ENCODE assay signal across 11 cellular contexts in the genomic region with DNA sequence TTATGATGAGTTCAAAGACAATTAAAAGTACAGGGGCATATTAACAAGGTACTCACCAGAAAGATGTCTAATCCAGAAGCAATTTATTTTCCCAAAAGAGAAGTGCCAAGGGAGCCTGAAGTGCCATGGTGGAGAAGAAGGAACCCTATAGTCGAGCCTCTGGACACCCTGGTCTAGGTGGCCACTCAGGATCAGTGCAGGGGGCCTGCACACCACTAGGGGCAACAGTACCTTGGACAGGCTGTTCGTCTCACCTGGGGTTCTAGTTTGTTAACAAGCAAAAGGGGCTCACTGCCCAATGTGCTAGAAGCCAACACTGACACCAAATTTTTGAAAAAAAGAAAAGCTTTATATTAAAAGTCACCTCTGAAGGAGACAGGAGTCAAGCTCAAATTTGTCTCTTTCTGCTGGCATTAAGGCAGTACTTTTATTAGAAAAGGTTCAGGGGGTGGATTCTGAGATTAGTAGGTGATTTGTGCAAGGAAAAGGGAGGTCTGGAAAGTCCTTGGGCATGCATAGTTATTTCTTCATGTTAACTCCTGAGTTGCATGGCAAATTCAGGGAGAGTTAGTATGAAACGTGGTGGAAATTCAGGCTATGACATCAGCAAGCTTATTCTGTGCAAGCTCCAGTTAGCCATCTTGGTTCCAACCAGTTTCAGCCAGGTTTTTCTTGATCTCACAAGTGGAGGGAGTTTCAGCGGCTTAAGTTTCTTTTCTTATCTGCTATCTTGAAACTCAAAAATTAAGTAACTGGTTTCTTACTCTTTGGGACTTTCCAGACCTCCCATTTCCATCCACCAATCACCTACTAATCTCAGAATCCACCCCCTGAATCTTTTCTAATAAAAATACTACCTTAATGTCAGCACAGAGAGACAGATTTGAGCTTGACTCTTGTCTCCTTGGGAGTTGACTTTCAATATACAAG. TPM values are rescaled to one million over a fixed set of nuclear protein-coding genes. Genes with fewer than 3 reads are reported as not detected.
A peak's percentile ranks its signal among the peaks of the same experiment; 100 is the strongest.
DNase-seq lines count a peak whose midpoint lies in the region; ATAC-seq and TF ChIP-seq lines count a peak whose summit lies in the region.
"Had no signal": no experiment of that assay in that cellular context is flagged by ENCODE, and none has a peak within 500 bp of the region (broad histone marks: within the 10 kb centered on the region; RNA-seq: fewer than 3 reads in every experiment).

No MANE protein-coding gene starts in this region.

- ATAC-seq in GM21423 (IDR thresholded peaks at IDR 0.05; ENCODE audit: unreplicated experiment) (peak; percentile 53), HG03139 (IDR thresholded peaks at IDR 0.05; ENCODE audit: unreplicated experiment) (peak; percentile 41), foreskin keratinocyte (no peak)

- no peak overlapping the region for H3K27ac ChIP-seq in foreskin keratinocyte
- H3K27ac ChIP-seq: epithelial cell of prostate had no signal

- CTCF ChIA-PET in activated naive CD4-positive, alpha-beta T cell treated with anti-CD3 and anti-CD28 coated beads, Interleukin-2, amount 10 ng/mL, durations not matched to agents 7 days and 5 days (lab: Charles Lee): interaction anchor here (0.6 to 1.2 kb wide), 2 partner anchors 146 to 277 kb away, joined by 3 read pairs; no protein-coding TSS in a partner anchor

- no peaks in the 10 kb centered on the region for H3K9me3 Mint-ChIP-seq in activated naive CD4-positive, alpha-beta T cell treated with anti-CD3 and anti-CD28 coated beads, Interleukin-2, amount 10 ng/mL, durations not matched to agents 7 days and 5 days
- H3K9me3 Mint-ChIP-seq: HFFc6 had no signal

- no peaks in the 10 kb centered on the region for H3K4me1 ChIP-seq in foreskin keratinocyte

- TF ChIP-seq CTCF in foreskin keratinocyte (conservative IDR thresholded peaks at IDR 0.05): peak; percentile 11

- peaks cover 4% of the 10 kb centered on the region for H3K27me3 Mint-ChIP-seq in activated naive CD4-positive, alpha-beta T cell treated with anti-CD3 and anti-CD28 coated beads, Interleukin-2, amount 10 ng/mL, durations not matched to agents 7 days and 5 days

- H3K27ac Mint-ChIP-seq in activated naive CD4-positive, alpha-beta T cell treated with anti-CD3 and anti-CD28 coated beads, Interleukin-2, amount 10 ng/mL, durations not matched to agents 7 days and 5 days: no peak overlapping the region
- H3K27ac Mint-ChIP-seq: HFFc6 had no signal

- peaks cover 56% of the 10 kb centered on the region for H3K27me3 ChIP-seq in foreskin keratinocyte

- H3K36me3 Mint-ChIP-seq in activated naive CD4-positive, alpha-beta T cell treated with anti-CD3 and anti-CD28 coated beads, Interleukin-2, amount 10 ng/mL, durations not matched to agents 7 days and 5 days: no peaks in the 10 kb centered on the region

- no peak overlapping the region for H3K4me3 Mint-ChIP-seq in activated naive CD4-positive, alpha-beta T cell treated with anti-CD3 and anti-CD28 coated beads, Interleukin-2, amount 10 ng/mL, durations not matched to agents 7 days and 5 days
- H3K4me3 Mint-ChIP-seq: HFFc6 had no signal

- DNase-seq in NCI-H82 (lab: John Stamatoyannopoulos, UW) (peak; percentile 36), NCI-H82 treated with DMSO at 0.1 percent for 48 hours (lab: John Stamatoyannopoulos, UW; ENCODE audit: unreplicated experiment) (no peak), foreskin keratinocyte (no peak), COLO829 (ENCODE audit: low spot score) (no peak), kidney glomerular epithelial cell (lab: John Stamatoyannopoulos, UW) (no peak)
- DNase-seq in activated naive CD4-positive, alpha-beta T cell treated with anti-CD3 and anti-CD28 coated beads, Interleukin-2, amount 10 ng/mL, durations not matched to agents 7 days and 5 days: no peak
- DNase-seq: HFFc6 had no signal

- no peaks in the 10 kb centered on the region for H3K4me1 Mint-ChIP-seq in activated naive CD4-positive, alpha-beta T cell treated with anti-CD3 and anti-CD28 coated beads, Interleukin-2, amount 10 ng/mL, durations not matched to agents 7 days and 5 days

RNA-seq across cellular contexts. Expression of a gene that starts 0.9 kb away (rescaled TPM):
- not detected in 2 replicates for total RNA-seq in foreskin keratinocyte
- polyA plus RNA-seq in foreskin keratinocyte: not detected in 2 replicates
- total RNA-seq: HFFc6, RPMI7951 had no signal
